ENCODE assay signal across 9 cellular contexts in genomic region chr3:9600597-9600996, GRCh38. TPM values are rescaled to one million over a fixed set of nuclear protein-coding genes. Genes with fewer than 3 reads are reported as not detected.
DNase-seq lines count a peak whose midpoint lies in the region; ATAC-seq, FAIRE-seq and TF ChIP-seq lines count a peak whose summit lies in the region.
"Had no signal": no experiment of that assay in that cellular context is flagged by ENCODE, and none has a peak within 500 bp of the region (broad histone marks: within the 10 kb centered on the region; RNA-seq: fewer than 3 reads in every experiment).

No MANE protein-coding gene starts in this region.

- no peak overlapping the region for H3K27ac Mint-ChIP-seq in effector memory CD8-positive, alpha-beta T cell
- H3K27ac Mint-ChIP-seq: endodermal cell had no signal

- intact Hi-C loops in sigmoid colon (cut with DNase I) (no loop called here), posterior vena cava (cut with DNase I) (no loop called here)

- H3K27me3 Mint-ChIP-seq in effector memory CD8-positive, alpha-beta T cell = peaks cover 55 to 68% of the 10 kb centered on the region in 2 donors

- no peak for TF ChIP-seq POLR2A in Peyer's patch (IDR thresholded peaks at IDR 0.05)
- no peak for TF ChIP-seq POLR2A in sigmoid colon (IDR thresholded peaks at IDR 0.05)

- H3K36me3 ChIP-seq in Peyer's patch (no peaks in the 10 kb centered on the region), sigmoid colon (no peaks in the 10 kb centered on the region)

- peak overlapping the region in 1 of 2 donors; percentile 29 for H3K4me3 Mint-ChIP-seq in effector memory CD8-positive, alpha-beta T cell
- H3K4me3 Mint-ChIP-seq: endodermal cell had no signal

- H3K27ac ChIP-seq in Peyer's patch (no peak overlapping the region), sigmoid colon (no peak overlapping the region)

- H3K4me1 Mint-ChIP-seq in effector memory CD8-positive, alpha-beta T cell (ENCODE audit: low read depth in 2 of 2) = peaks cover 0 to 4% of the 10 kb centered on the region in 2 donors
- H3K4me1 Mint-ChIP-seq: endodermal cell had no signal

- TF ChIP-seq EP300 in sigmoid colon (IDR thresholded peaks at IDR 0.05) = no peak

- peak; percentile 61 for DNase-seq in ELF-1 (ENCODE audit: low read depth, low spot score)
- peak in 2 of 3 donors; percentile 52 to 62 for DNase-seq in Peyer's patch
- peak; percentile 1 for DNase-seq in fibroblast of peridontal ligament (ENCODE audit: extremely low read depth)
- no peak for DNase-seq in sigmoid colon
- no peak for DNase-seq in effector memory CD8-positive, alpha-beta T cell
- DNase-seq in putamen (ENCODE audit: low spot score) = no peak
- no peak for DNase-seq in GM19239 (ENCODE audit: insufficient read length, low spot score)
- DNase-seq in posterior vena cava (ENCODE audit: low spot score) = no peak
- DNase-seq: endodermal cell had no signal

- H3K27me3 ChIP-seq in Peyer's patch (no peaks in the 10 kb centered on the region), sigmoid colon (peaks cover 0 to 14% (median 0%) of the 10 kb centered on the region in 3 donors)

- TF ChIP-seq CTCF in Peyer's patch (IDR thresholded peaks at IDR 0.05) (no peak), sigmoid colon (IDR thresholded peaks at IDR 0.05) (no peak)

- no peaks in the 10 kb centered on the region for H3K9me3 Mint-ChIP-seq in effector memory CD8-positive, alpha-beta T cell

- no peak for FAIRE-seq in GM19239 (lab: Jason Lieb, UNC)

- no peaks in the 10 kb centered on the region for H3K36me3 Mint-ChIP-seq in effector memory CD8-positive, alpha-beta T cell (ENCODE audit: insufficient read depth)

- 5 to 7% methylated on average over 42 of the region's 42 CpGs for WGBS in sigmoid colon, 2 donors

- H3K4me1 ChIP-seq in Peyer's patch (peaks cover 0 to 3% (median 0%) of the 10 kb centered on the region in 4 donors), sigmoid colon (peaks cover 0 to 8% (median 3%) of the 10 kb centered on the region in 4 donors)

- H3K4me3 ChIP-seq in Peyer's patch (peak overlapping the region in 3 of 4 donors; percentile 3 to 45 (median 38)), sigmoid colon (peak overlapping the region in 3 of 4 donors; percentile 11 to 40 (median 39))

- ATAC-seq in effector memory CD8-positive, alpha-beta T cell (replicated peaks) = no peak

- H3K9me3 ChIP-seq in Peyer's patch = peaks cover 0 to 7% (median 2%) of the 10 kb centered on the region in 4 donors
- peaks cover 0 to 7% (median under 1%) of the 10 kb centered on the region in 4 donors for H3K9me3 ChIP-seq in sigmoid colon

RNA-seq across cellular contexts. Expression of gene LHFPL4, which starts 47.0 kb away (rescaled TPM):
- total RNA-seq in Peyer's patch = under 1 TPM in 1 of 4 donors, not detected in 3; 0.54 TPM
- 1 to 10 TPM in 2 of 4 donors, under 1 TPM in 1, not detected in 1; 0.36 to 5.1 (median 1.1) TPM for total RNA-seq in sigmoid colon
- polyA plus RNA-seq in sigmoid colon = under 1 TPM in 1 of 3 donors, not detected in 2; 0.26 TPM
- total RNA-seq in posterior vena cava = not detected

RNA-seq across cellular contexts. Expression of gene MTMR14, which starts 48.7 kb away (rescaled TPM):
- total RNA-seq in Peyer's patch (10 to 100 TPM; 37.1 to 41.7 (median 38.3) TPM), sigmoid colon (10 to 100 TPM; 13.0 to 23.9 (median 18.5) TPM), posterior vena cava (10 to 100 TPM; 15.1 to 23.8 TPM)
- 10 to 100 TPM; 29.8 to 34.8 (median 32.1) TPM for polyA plus RNA-seq in sigmoid colon

Comparison
In these comparisons a context has a peak if more than half of its experiments do, and no peak if none do; other contexts are left out.
1. DNase-seq: peak in ELF-1 (single experiment), Peyer's patch (2 of 3) and fibroblast of peridontal ligament (single experiment); none in sigmoid colon (single experiment), effector memory CD8-positive, alpha-beta T cell (0 of 3), putamen (single experiment), GM19239 (single experiment) and posterior vena cava (single experiment).